13 cellular contexts compared by ENCODE assay signal in genomic region chr3:196198771-196199753, GRCh38. TPM values are rescaled to one million over a fixed set of nuclear protein-coding genes. Genes with fewer than 3 reads are reported as not detected.
DNase-seq lines count a peak whose midpoint lies in the region; ATAC-seq and TF ChIP-seq lines count a peak whose summit lies in the region.
"Had no signal": no experiment of that assay in that cellular context is flagged by ENCODE, and none has a peak within 500 bp of the region (broad histone marks: within the 10 kb centered on the region; RNA-seq: fewer than 3 reads in every experiment).

No MANE protein-coding gene starts in this region.

- H3K27ac Mint-ChIP-seq in stimulated activated naive CD8-positive, alpha-beta T cell treated with anti-CD3 and anti-CD28 coated beads, Interleukin-15, amount 100 ng/mL, for 72 hours: no peak overlapping the region
- H3K27ac Mint-ChIP-seq: progenitor cell of endocrine pancreas had no signal

- H3K79me2 ChIP-seq in KMS-11 (ENCODE audit: insufficient read depth, low read depth): no peaks in the 10 kb centered on the region

- H3K9ac ChIP-seq in KMS-11 (no peak overlapping the region), liver (ENCODE audit: low read depth in 1 of 2, low read length in 2 of 2) (no peak overlapping the region)

- peaks cover 6% of the 10 kb centered on the region for H3K27me3 Mint-ChIP-seq in stimulated activated naive CD8-positive, alpha-beta T cell treated with anti-CD3 and anti-CD28 coated beads, Interleukin-15, amount 100 ng/mL, for 72 hours
- H3K27me3 Mint-ChIP-seq: IgD-negative memory B cell had no signal

- H3K4me3 ChIP-seq in KMS-11 (IDR thresholded peaks at IDR 0.05; ENCODE audit: insufficient read depth, low read depth, low read length) (no peak overlapping the region), WERI-Rb-1 (ENCODE audit: low read depth, low read length) (no peak overlapping the region), liver (ENCODE audit: low read depth in 1 of 3, low read length in 3 of 3) (no peak overlapping the region)
- H3K4me3 ChIP-seq: Peyer's patch had no signal

- TF ChIP-seq RAD21 in liver (IDR thresholded peaks at IDR 0.05): peak; percentile 36 to 57

- no peak overlapping the region for H2AFZ ChIP-seq in KMS-11 (ENCODE audit: low read depth)

- DNase-seq in Daoy (ENCODE audit: low read depth) (peak; percentile 29), WERI-Rb-1 (no peak), EL (no peak), NCI-H1930 (lab: John Stamatoyannopoulos, UW) (no peak)
- DNase-seq in stimulated activated naive CD8-positive, alpha-beta T cell treated with anti-CD3 and anti-CD28 coated beads, Interleukin-15, amount 100 ng/mL, for 72 hours: no peak
- no peak for DNase-seq in activated CD4-positive, alpha-beta T cell treated with anti-CD3 and anti-CD28 coated beads, Interleukin-2, amount 50 U/mL, for 48 hours
- DNase-seq: anterior cingulate cortex, Peyer's patch had no signal

- H3K4me1 Mint-ChIP-seq in stimulated activated naive CD8-positive, alpha-beta T cell treated with anti-CD3 and anti-CD28 coated beads, Interleukin-15, amount 100 ng/mL, for 72 hours: peaks cover 36% of the 10 kb centered on the region

- no peak overlapping the region for H3K4me3 Mint-ChIP-seq in stimulated activated naive CD8-positive, alpha-beta T cell treated with anti-CD3 and anti-CD28 coated beads, Interleukin-15, amount 100 ng/mL, for 72 hours

- no peaks in the 10 kb centered on the region for H4K20me1 ChIP-seq in KMS-11 (ENCODE audit: insufficient read depth)

- H3K4me2 ChIP-seq in KMS-11: no peak overlapping the region

- no peak for ATAC-seq in stimulated activated naive CD8-positive, alpha-beta T cell treated with anti-CD3 and anti-CD28 coated beads, Interleukin-15, amount 100 ng/mL, for 72 hours

- TF ChIP-seq CTCF in KMS-11 (conservative IDR thresholded peaks at IDR 0.05; ENCODE audit: low read depth, low read length) (peak; percentile 31; the same call in 1 of the 2 replicates), WERI-Rb-1 (IDR thresholded peaks at IDR 0.05; ENCODE audit: low read depth, low read length) (peak; percentile 40; the same call in 1 of the 2 replicates), liver (IDR thresholded peaks at IDR 0.05; ENCODE audit: low read depth, low read length, missing input control) (peak; percentile 10)

- no peaks in the 10 kb centered on the region for H3K36me3 ChIP-seq in KMS-11 (ENCODE audit: insufficient read depth)
- H3K36me3 ChIP-seq in WERI-Rb-1: no peaks in the 10 kb centered on the region
- H3K36me3 ChIP-seq in liver (ENCODE audit: control insufficient read depth in 4 of 4, insufficient read depth in 3 of 4, low read depth in 1 of 4, low read length in 3 of 4): no peaks in the 10 kb centered on the region
- H3K36me3 ChIP-seq: Peyer's patch had no signal

- H3K4me1 ChIP-seq in KMS-11 (ENCODE audit: low read depth, poor library complexity, severe bottlenecking) (peaks cover 11% of the 10 kb centered on the region), liver (ENCODE audit: control insufficient read depth in 4 of 4, insufficient read depth in 4 of 4, low read length in 3 of 4) (peaks cover 1 to 5% (median 3%) of the 10 kb centered on the region in 4 donors)

- WGBS in liver: 83% methylated on average over 19 of the region's 19 CpGs

- H3K27me3 ChIP-seq in KMS-11 (ENCODE audit: insufficient read depth, low read depth) (no peaks in the 10 kb centered on the region), WERI-Rb-1 (ENCODE audit: insufficient read depth, low read depth, severe bottlenecking) (no peaks in the 10 kb centered on the region), liver (ENCODE audit: control insufficient read depth in 4 of 4, insufficient read depth in 4 of 4, low read length in 3 of 4) (no peaks in the 10 kb centered on the region)
- H3K27me3 ChIP-seq: Peyer's patch had no signal

- H3K9me3 ChIP-seq in WERI-Rb-1 (ENCODE audit: severe bottlenecking): no peaks in the 10 kb centered on the region
- H3K9me3 ChIP-seq in liver (ENCODE audit: control insufficient read depth in 4 of 4, low read length in 3 of 4): no peaks in the 10 kb centered on the region
- H3K9me3 ChIP-seq: Peyer's patch had no signal

- no peak overlapping the region for H3K27ac ChIP-seq in KMS-11
- H3K27ac ChIP-seq in WERI-Rb-1: no peak overlapping the region
- H3K27ac ChIP-seq in liver (ENCODE audit: low read depth in 1 of 2, low read length in 2 of 2): no peak overlapping the region
- H3K27ac ChIP-seq: Peyer's patch had no signal

- H3K9me3 Mint-ChIP-seq in stimulated activated naive CD8-positive, alpha-beta T cell treated with anti-CD3 and anti-CD28 coated beads, Interleukin-15, amount 100 ng/mL, for 72 hours: no peaks in the 10 kb centered on the region
- H3K9me3 Mint-ChIP-seq: IgD-negative memory B cell had no signal

TF ChIP-seq in liver, 16 proteins besides CTCF, POLR2A, EP300 and RAD21:
- TF ChIP-seq, protein P1, sequence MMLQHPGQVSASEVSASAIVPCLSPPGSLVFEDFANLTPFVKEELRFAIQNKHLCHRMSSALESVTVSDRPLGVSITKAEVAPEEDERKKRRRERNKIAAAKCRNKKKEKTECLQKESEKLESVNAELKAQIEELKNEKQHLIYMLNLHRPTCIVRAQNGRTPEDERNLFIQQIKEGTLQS (IDR thresholded peaks at IDR 0.05): no peak
- no peak for TF ChIP-seq REST (IDR thresholded peaks at IDR 0.05)
- no peak for TF ChIP-seq YY1 (IDR thresholded peaks at IDR 0.05)
- no peak for TF ChIP-seq JUND (IDR thresholded peaks at IDR 0.05)
- no peak for TF ChIP-seq HNF4G (IDR thresholded peaks at IDR 0.05)
- no peak for TF ChIP-seq FOXA2 (IDR thresholded peaks at IDR 0.05)
- no peak for TF ChIP-seq EGR1 (IDR thresholded peaks at IDR 0.05; ENCODE audit: low read depth in 2 of 2)
- TF ChIP-seq SP1 (IDR thresholded peaks at IDR 0.05): no peak
- no peak for TF ChIP-seq ZBTB33 (IDR thresholded peaks at IDR 0.05)

RNA-seq across cellular contexts. Expression of gene ZDHHC19, which starts 12.1 kb away (rescaled TPM):
- total RNA-seq in Daoy (2014; rRNA removed; shearing (Covaris generic)): not detected in 2 replicates
- total RNA-seq in liver: under 1 TPM; 0.42 to 0.59 TPM
- 1 to 10 TPM; 1.0 to 1.5 TPM for polyA plus RNA-seq in liver
- total RNA-seq: G401, Peyer's patch, progenitor cell of endocrine pancreas had no signal

RNA-seq across cellular contexts. Expression of gene SLC51A, which starts 17.3 kb away (rescaled TPM):
- total RNA-seq in Daoy (2014; rRNA removed; shearing (Covaris generic)): not detected in 2 replicates
- 10 to 100 TPM; 19.9 to 52.5 TPM for total RNA-seq in liver
- polyA plus RNA-seq in liver: 10 to 100 TPM; 41.3 to 50.8 TPM
- total RNA-seq: G401 had no signal

Comparison
In these comparisons a context has a peak if more than half of its experiments do, and no peak if none do; other contexts are left out.
1. RNA of gene SLC51A, which starts 17.3 kb away (total RNA-seq): 19.9 to 52.5 TPM in liver; not detected in Daoy; every median in the first group is over 10 times any median in the second.
2. Peak in every context shown above with its lines, with median percentiles within 50 percentile points of each other: CTCF ChIP-seq.